In genomic region chr1:89149229-89149628, GRCh38 we compare ENCODE assay signal across 11 cellular contexts. TPM values are rescaled to one million over a fixed set of nuclear protein-coding genes. Genes with fewer than 3 reads are reported as not detected.
DNase-seq lines count a peak whose midpoint lies in the region; ATAC-seq and TF ChIP-seq lines count a peak whose summit lies in the region.
"Had no signal": no experiment of that assay in that cellular context is flagged by ENCODE, and none has a peak within 500 bp of the region (broad histone marks: within the 10 kb centered on the region; RNA-seq: fewer than 3 reads in every experiment).

No MANE protein-coding gene starts in this region.

- H3K4me1 ChIP-seq in body of pancreas, result no peaks in the 10 kb centered on the region
- H3K4me1 ChIP-seq in thoracic aorta (ENCODE audit: control insufficient read depth in 1 of 2, low read depth in 2 of 2), result no peaks in the 10 kb centered on the region
- H3K4me1 ChIP-seq: A549 had no signal

- H3K27me3 ChIP-seq in body of pancreas, result no peaks in the 10 kb centered on the region
- no peaks in the 10 kb centered on the region for H3K27me3 ChIP-seq in thoracic aorta (replicated peaks; ENCODE audit: insufficient read depth)

- TF ChIP-seq CTCF in body of pancreas (IDR thresholded peaks at IDR 0.05) (peak in 4 of 7 experiments; percentile 27 to 38 (median 31)), thoracic aorta (IDR thresholded peaks at IDR 0.05) (peak; percentile 23)

- 23% methylated on average over 3 of the region's 3 CpGs for WGBS in body of pancreas, 2 donors

- peak in 2 of 3 experiments; percentile 3 to 10 for DNase-seq in NCI-H1417 (lab: John Stamatoyannopoulos, UW)
- no peak for DNase-seq in NCI-H1417 treated with DMSO at 0.1 percent for 48 hours (lab: John Stamatoyannopoulos, UW)
- peak in 3 of 4 donors; percentile 42 to 46 (median 45) for DNase-seq in body of pancreas
- peak; percentile 76 for DNase-seq in islet precursor cell
- no peak for DNase-seq in thoracic aorta (ENCODE audit: low spot score)
- DNase-seq in NOMO-1 treated with dmso at 0.1 percent for 144 hours (lab: John Stamatoyannopoulos, UW; ENCODE audit: unreplicated experiment), result no peak
- DNase-seq: activated CD4-positive, alpha-beta memory T cell treated with anti-CD3 and anti-CD28 coated beads for 36 hours; cortex of kidney had no signal

- H3K9me3 ChIP-seq in body of pancreas (no peaks in the 10 kb centered on the region), thoracic aorta (no peaks in the 10 kb centered on the region)
- H3K9me3 ChIP-seq: A549 had no signal

- ATAC-seq in body of pancreas (peak; percentile 58), thoracic aorta (ENCODE audit: insufficient number of reproducible peaks, low FRiP score, low read depth) (no peak), HG02588 (IDR thresholded peaks at IDR 0.05; ENCODE audit: unreplicated experiment) (no peak), HG03139 (IDR thresholded peaks at IDR 0.05; ENCODE audit: unreplicated experiment) (no peak)

- H3K4me3 ChIP-seq in body of pancreas, result no peak overlapping the region
- no peak overlapping the region for H3K4me3 ChIP-seq in thoracic aorta
- H3K4me3 ChIP-seq: A549 had no signal

- intact Hi-C loops in body of pancreas (cut with DNase I), result no loop called here

- no peaks in the 10 kb centered on the region for H3K36me3 ChIP-seq in body of pancreas (replicated peaks in 1 of 2; ENCODE audit: insufficient read depth in 1 of 2, low read depth in 2 of 2)
- H3K36me3 ChIP-seq in thoracic aorta, result no peaks in the 10 kb centered on the region

- TF ChIP-seq POLR2A in body of pancreas (IDR thresholded peaks at IDR 0.05), result no peak

- H3K27ac ChIP-seq in body of pancreas (no peak overlapping the region), thoracic aorta (no peak overlapping the region)
- H3K27ac ChIP-seq: A549 had no signal

RNA-seq across cellular contexts. Expression of gene GBP2, which starts 23.3 kb away (rescaled TPM):
- 10 to 100 TPM; 10.1 to 11.2 TPM for total RNA-seq in body of pancreas
- 10 to 100 TPM; 79.7 to 89.5 TPM for total RNA-seq in thoracic aorta

RNA-seq across cellular contexts. Expression of gene GBP7, which starts 26.6 kb away (rescaled TPM):
- total RNA-seq in body of pancreas (not detected), thoracic aorta (under 1 TPM in 1 of 2 donors, not detected in 1; 0.21 TPM)
- total RNA-seq: activated CD4-positive, alpha-beta memory T cell treated with anti-CD3 and anti-CD28 coated beads for 36 hours had no signal

RNA-seq across cellular contexts. Expression of gene GBP4, which starts 49.5 kb away (rescaled TPM):
- total RNA-seq in body of pancreas, result 1 to 10 TPM in 1 of 2 donors, under 1 TPM in 1; 0.66 to 2.6 TPM
- 10 to 100 TPM in 1 of 2 donors, 1 to 10 TPM in 1; 5.8 to 20.2 TPM for total RNA-seq in thoracic aorta

Comparison
In these comparisons a context has a peak if more than half of its experiments do, and no peak if none do; other contexts are left out.
1. DNase-seq: peak in NCI-H1417 (2 of 3), body of pancreas (3 of 4) and islet precursor cell (single experiment); none in NCI-H1417 treated with DMSO at 0.1 percent for 48 hours (single experiment), thoracic aorta (single experiment) and NOMO-1 treated with dmso at 0.1 percent for 144 hours (single experiment).
2. RNA of gene GBP2, which starts 23.3 kb away (total RNA-seq): 79.7 to 89.5 TPM in thoracic aorta; 10.1 to 11.2 TPM in body of pancreas; every median in the first group is over 4 times any median in the second.